Comparison of ENCODE assay signal across 12 cellular contexts in the genomic region with DNA sequence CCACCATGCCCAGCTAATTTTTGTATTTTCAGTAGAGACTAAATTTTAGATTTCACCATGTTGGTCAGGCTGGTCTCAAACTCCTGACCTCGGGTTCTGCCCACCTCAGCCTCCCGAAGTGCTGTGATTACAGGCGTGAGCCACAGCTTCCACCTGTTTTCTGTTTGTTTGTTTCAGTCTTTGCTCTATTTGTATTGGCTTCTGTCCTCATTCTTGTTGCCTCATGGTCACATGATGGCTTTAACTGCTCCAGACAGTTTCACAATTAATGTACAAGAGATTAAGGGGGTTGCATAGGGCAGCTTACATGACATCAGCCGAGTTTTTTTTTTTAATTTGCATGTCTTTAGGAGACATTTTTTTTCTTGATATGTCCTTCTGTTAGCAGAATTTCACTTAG.
DNase-seq lines count a peak whose midpoint lies in the region; ATAC-seq and TF ChIP-seq lines count a peak whose summit lies in the region.
"Had no signal": no experiment of that assay in that cellular context is flagged by ENCODE, and none has a peak within 500 bp of the region (broad histone marks: within the 10 kb centered on the region; RNA-seq: fewer than 3 reads in every experiment).

No MANE protein-coding gene starts in this region.

- TF ChIP-seq POLR2A in testis (IDR thresholded peaks at IDR 0.05): no peak

- H3K27ac ChIP-seq in liver (ENCODE audit: low read depth in 1 of 2, low read length in 2 of 2) (no peak overlapping the region), testis (no peak overlapping the region)
- H3K27ac ChIP-seq: colonic mucosa had no signal

- peak; percentile 71 for ATAC-seq in GM19463 (IDR thresholded peaks at IDR 0.05; ENCODE audit: unreplicated experiment)

- WGBS in liver: 22% methylated on average over 4 of the region's 4 CpGs
- 53 to 63% methylated on average over 4 of the region's 4 CpGs for WGBS in testis, 2 donors

- H3K9ac ChIP-seq in adipocyte (ENCODE audit: low read length) (no peak overlapping the region), liver (ENCODE audit: low read depth in 1 of 2, low read length in 2 of 2) (no peak overlapping the region)

- H3K36me3 ChIP-seq in adipocyte (ENCODE audit: control insufficient read depth, insufficient read depth, low read length, severe bottlenecking) (no peaks in the 10 kb centered on the region), liver (ENCODE audit: control insufficient read depth in 4 of 4, insufficient read depth in 3 of 4, low read depth in 1 of 4, low read length in 3 of 4) (no peaks in the 10 kb centered on the region), testis (ENCODE audit: low read depth, missing control alignments) (no peaks in the 10 kb centered on the region)
- H3K36me3 ChIP-seq: colonic mucosa had no signal

- TF ChIP-seq CTCF in liver (IDR thresholded peaks at IDR 0.05; ENCODE audit: low read depth, low read length, missing input control): no peak
- no peak for TF ChIP-seq CTCF in testis (IDR thresholded peaks at IDR 0.05)

- H3K27me3 ChIP-seq in adipocyte (replicated peaks; ENCODE audit: control insufficient read depth, insufficient read depth, low read length): no peaks in the 10 kb centered on the region
- H3K27me3 ChIP-seq in liver (ENCODE audit: control insufficient read depth in 4 of 4, insufficient read depth in 4 of 4, low read length in 3 of 4): no peaks in the 10 kb centered on the region
- H3K27me3 ChIP-seq in testis: no peaks in the 10 kb centered on the region
- H3K27me3 ChIP-seq: colonic mucosa had no signal

- TF ChIP-seq RAD21 in liver (IDR thresholded peaks at IDR 0.05): peak in 1 of 2 donors; percentile 27

- H3K9me3 ChIP-seq in adipocyte (ENCODE audit: control insufficient read depth, low read length) (no peaks in the 10 kb centered on the region), liver (ENCODE audit: control insufficient read depth in 4 of 4, low read length in 3 of 4) (no peaks in the 10 kb centered on the region), testis (no peaks in the 10 kb centered on the region)
- H3K9me3 ChIP-seq: colonic mucosa had no signal

- peak; percentile 97 for DNase-seq in LHCN-M2 (ENCODE audit: low read depth)
- DNase-seq in adipocyte (ENCODE audit: low read depth): peak; percentile 52
- no peak for DNase-seq in NCI-H187 treated with DMSO at 0.1 percent for 48 hours (lab: John Stamatoyannopoulos, UW)
- DNase-seq in testis: no peak
- DNase-seq in activated naive CD4-positive, alpha-beta T cell (lab: John Stamatoyannopoulos, UW): no peak
- DNase-seq in NCI-H1105 treated with DMSO at 0.1 percent for 48 hours (lab: John Stamatoyannopoulos, UW): no peak
- DNase-seq: activated CD4-positive, CD25-positive, alpha-beta regulatory T cell; CD4-positive, CD25-positive, alpha-beta regulatory T cell; colonic mucosa; H9 had no signal

- intact Hi-C loops in testis (cut with DNase I; ENCODE audit: low total_unique reads): no loop called here

- H3K4me3 ChIP-seq in adipocyte (ENCODE audit: low read length) (no peak overlapping the region), liver (ENCODE audit: low read depth in 1 of 3, low read length in 3 of 3) (no peak overlapping the region), testis (no peak overlapping the region)
- H3K4me3 ChIP-seq: colonic mucosa had no signal

- H3K4me1 ChIP-seq in adipocyte (ENCODE audit: control insufficient read depth, insufficient read depth, low read length): no peaks in the 10 kb centered on the region
- H3K4me1 ChIP-seq in liver (ENCODE audit: control insufficient read depth in 4 of 4, insufficient read depth in 4 of 4, low read length in 3 of 4): no peaks in the 10 kb centered on the region
- H3K4me1 ChIP-seq in testis: no peaks in the 10 kb centered on the region
- H3K4me1 ChIP-seq: colonic mucosa had no signal

TF ChIP-seq in liver, 16 proteins besides CTCF, POLR2A, EP300 and RAD21:
- TF ChIP-seq, protein P1, sequence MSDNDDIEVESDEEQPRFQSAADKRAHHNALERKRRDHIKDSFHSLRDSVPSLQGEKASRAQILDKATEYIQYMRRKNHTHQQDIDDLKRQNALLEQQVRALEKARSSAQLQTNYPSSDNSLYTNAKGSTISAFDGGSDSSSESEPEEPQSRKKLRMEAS (IDR thresholded peaks at IDR 0.05): peak; percentile 25
- TF ChIP-seq RXRA (IDR thresholded peaks at IDR 0.05) (peak in 1 of 2 donors; percentile 56), YY1 (IDR thresholded peaks at IDR 0.05) (peak; percentile 34), FOXA1 (IDR thresholded peaks at IDR 0.05) (peak; percentile 80), NR2F2 (IDR thresholded peaks at IDR 0.05) (no peak), EGR1 (IDR thresholded peaks at IDR 0.05; ENCODE audit: low read depth in 2 of 2) (peak in 1 of 2 donors; percentile 24), HNF4G (IDR thresholded peaks at IDR 0.05) (no peak), HNF4A (conservative IDR thresholded peaks at IDR 0.05) (peak in 1 of 2 donors; percentile 70), FOXA2 (IDR thresholded peaks at IDR 0.05) (peak; percentile 80), JUND (IDR thresholded peaks at IDR 0.05) (peak; percentile 6 to 78)
- TF ChIP-seq, protein P2, sequence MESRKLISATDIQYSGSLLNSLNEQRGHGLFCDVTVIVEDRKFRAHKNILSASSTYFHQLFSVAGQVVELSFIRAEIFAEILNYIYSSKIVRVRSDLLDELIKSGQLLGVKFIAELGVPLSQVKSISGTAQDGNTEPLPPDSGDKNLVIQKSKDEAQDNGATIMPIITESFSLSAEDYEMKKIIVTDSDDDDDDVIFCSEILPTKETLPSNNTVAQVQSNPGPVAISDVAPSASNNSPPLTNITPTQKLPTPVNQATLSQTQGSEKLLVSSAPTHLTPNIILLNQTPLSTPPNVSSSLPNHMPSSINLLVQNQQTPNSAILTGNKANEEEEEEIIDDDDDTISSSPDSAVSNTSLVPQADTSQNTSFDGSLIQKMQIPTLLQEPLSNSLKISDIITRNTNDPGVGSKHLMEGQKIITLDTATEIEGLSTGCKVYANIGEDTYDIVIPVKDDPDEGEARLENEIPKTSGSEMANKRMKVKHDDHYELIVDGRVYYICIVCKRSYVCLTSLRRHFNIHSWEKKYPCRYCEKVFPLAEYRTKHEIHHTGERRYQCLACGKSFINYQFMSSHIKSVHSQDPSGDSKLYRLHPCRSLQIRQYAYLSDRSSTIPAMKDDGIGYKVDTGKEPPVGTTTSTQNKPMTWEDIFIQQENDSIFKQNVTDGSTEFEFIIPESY (IDR thresholded peaks at IDR 0.05): no peak
- TF ChIP-seq, protein P3, sequence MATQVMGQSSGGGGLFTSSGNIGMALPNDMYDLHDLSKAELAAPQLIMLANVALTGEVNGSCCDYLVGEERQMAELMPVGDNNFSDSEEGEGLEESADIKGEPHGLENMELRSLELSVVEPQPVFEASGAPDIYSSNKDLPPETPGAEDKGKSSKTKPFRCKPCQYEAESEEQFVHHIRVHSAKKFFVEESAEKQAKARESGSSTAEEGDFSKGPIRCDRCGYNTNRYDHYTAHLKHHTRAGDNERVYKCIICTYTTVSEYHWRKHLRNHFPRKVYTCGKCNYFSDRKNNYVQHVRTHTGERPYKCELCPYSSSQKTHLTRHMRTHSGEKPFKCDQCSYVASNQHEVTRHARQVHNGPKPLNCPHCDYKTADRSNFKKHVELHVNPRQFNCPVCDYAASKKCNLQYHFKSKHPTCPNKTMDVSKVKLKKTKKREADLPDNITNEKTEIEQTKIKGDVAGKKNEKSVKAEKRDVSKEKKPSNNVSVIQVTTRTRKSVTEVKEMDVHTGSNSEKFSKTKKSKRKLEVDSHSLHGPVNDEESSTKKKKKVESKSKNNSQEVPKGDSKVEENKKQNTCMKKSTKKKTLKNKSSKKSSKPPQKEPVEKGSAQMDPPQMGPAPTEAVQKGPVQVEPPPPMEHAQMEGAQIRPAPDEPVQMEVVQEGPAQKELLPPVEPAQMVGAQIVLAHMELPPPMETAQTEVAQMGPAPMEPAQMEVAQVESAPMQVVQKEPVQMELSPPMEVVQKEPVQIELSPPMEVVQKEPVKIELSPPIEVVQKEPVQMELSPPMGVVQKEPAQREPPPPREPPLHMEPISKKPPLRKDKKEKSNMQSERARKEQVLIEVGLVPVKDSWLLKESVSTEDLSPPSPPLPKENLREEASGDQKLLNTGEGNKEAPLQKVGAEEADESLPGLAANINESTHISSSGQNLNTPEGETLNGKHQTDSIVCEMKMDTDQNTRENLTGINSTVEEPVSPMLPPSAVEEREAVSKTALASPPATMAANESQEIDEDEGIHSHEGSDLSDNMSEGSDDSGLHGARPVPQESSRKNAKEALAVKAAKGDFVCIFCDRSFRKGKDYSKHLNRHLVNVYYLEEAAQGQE (IDR thresholded peaks at IDR 0.05): no peak

Comparison
In these comparisons a context has a peak if more than half of its experiments do, and no peak if none do; other contexts are left out.
1. DNase-seq: peak in LHCN-M2 (single experiment) and adipocyte (single experiment); none in NCI-H187 treated with DMSO at 0.1 percent for 48 hours (single experiment), testis (single experiment), activated naive CD4-positive, alpha-beta T cell (0 of 4) and NCI-H1105 treated with DMSO at 0.1 percent for 48 hours (single experiment).